Comparison of ENCODE assay signal across 8 cellular contexts in the genomic region with DNA sequence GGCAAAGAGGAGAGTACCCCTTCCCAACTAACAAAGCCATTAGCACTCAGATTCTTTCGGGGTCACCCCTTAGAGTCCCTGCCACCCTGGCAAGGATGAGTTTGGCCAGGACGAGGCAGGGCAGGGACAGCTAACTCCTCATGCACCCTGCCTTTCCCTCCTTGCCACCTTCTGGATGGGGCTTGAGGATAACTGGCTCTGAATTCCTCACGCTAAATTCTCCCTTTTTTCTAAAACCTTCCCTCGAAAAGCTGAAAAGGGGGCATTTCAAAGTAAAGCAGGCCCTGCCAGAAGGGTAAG. TPM values are rescaled to one million over a fixed set of nuclear protein-coding genes. Genes with fewer than 3 reads are reported as not detected.
DNase-seq lines count a peak whose midpoint lies in the region; ATAC-seq and TF ChIP-seq lines count a peak whose summit lies in the region.
"Had no signal": no experiment of that assay in that cellular context is flagged by ENCODE, and none has a peak within 500 bp of the region (broad histone marks: within the 10 kb centered on the region; RNA-seq: fewer than 3 reads in every experiment).

No MANE protein-coding gene starts in this region.

- TF ChIP-seq CTCF in left lung (IDR thresholded peaks at IDR 0.05) (no peak), suprapubic skin (IDR thresholded peaks at IDR 0.05) (no peak)

- no peaks in the 10 kb centered on the region for H3K27me3 Mint-ChIP-seq in activated naive CD8-positive, alpha-beta T cell treated with anti-CD3 and anti-CD28 coated beads, Interleukin-2, amount 50 U/mL, for 24 hours

- TF ChIP-seq POLR2A in suprapubic skin (IDR thresholded peaks at IDR 0.05): no peak

- no peaks in the 10 kb centered on the region for H3K9me3 ChIP-seq in NT2/D1 (ENCODE audit: insufficient read depth, low read length)
- no peaks in the 10 kb centered on the region for H3K9me3 ChIP-seq in left lung
- H3K9me3 ChIP-seq in suprapubic skin: no peaks in the 10 kb centered on the region

- H3K27ac ChIP-seq in left lung (peak overlapping the region; percentile 97 to 99), suprapubic skin (peak overlapping the region; percentile 99)

- H3K4me1 ChIP-seq in NT2/D1 (ENCODE audit: insufficient read depth, insufficient read length): peaks cover 35% of the 10 kb centered on the region
- peaks cover 42 to 72% of the 10 kb centered on the region in 2 donors for H3K4me1 ChIP-seq in left lung
- H3K4me1 ChIP-seq in suprapubic skin: peaks cover 96% of the 10 kb centered on the region

- intact Hi-C loops in left lung (cut with DNase I): no loop called here

- H3K4me3 ChIP-seq in NT2/D1 (ENCODE audit: insufficient read length, low read depth): no peak overlapping the region
- H3K4me3 ChIP-seq in left lung: no peak overlapping the region
- H3K4me3 ChIP-seq in suprapubic skin: peak overlapping the region; percentile 9

- WGBS in suprapubic skin: 16% methylated on average over 4 of the region's 4 CpGs

- H3K27ac Mint-ChIP-seq in activated naive CD8-positive, alpha-beta T cell treated with anti-CD3 and anti-CD28 coated beads, Interleukin-2, amount 50 U/mL, for 24 hours: peak overlapping the region; percentile 84

- no peaks in the 10 kb centered on the region for H3K36me3 ChIP-seq in NT2/D1 (ENCODE audit: insufficient read depth, insufficient read length, low read length)
- H3K36me3 ChIP-seq in left lung: no peaks in the 10 kb centered on the region
- H3K36me3 ChIP-seq in suprapubic skin: peaks cover 12% of the 10 kb centered on the region

- H3K4me3 Mint-ChIP-seq in activated naive CD8-positive, alpha-beta T cell treated with anti-CD3 and anti-CD28 coated beads, Interleukin-2, amount 50 U/mL, for 24 hours: peak overlapping the region; percentile 54

- H3K9me3 Mint-ChIP-seq in activated naive CD8-positive, alpha-beta T cell treated with anti-CD3 and anti-CD28 coated beads, Interleukin-2, amount 50 U/mL, for 24 hours: no peaks in the 10 kb centered on the region

- ATAC-seq in activated naive CD8-positive, alpha-beta T cell treated with anti-CD3 and anti-CD28 coated beads, Interleukin-2, amount 50 U/mL, for 24 hours: no peak
- no peak for ATAC-seq in left lung
- ATAC-seq in GM18498 (IDR thresholded peaks at IDR 0.05; ENCODE audit: unreplicated experiment): no peak

- peaks cover 72% of the 10 kb centered on the region for H3K4me1 Mint-ChIP-seq in activated naive CD8-positive, alpha-beta T cell treated with anti-CD3 and anti-CD28 coated beads, Interleukin-2, amount 50 U/mL, for 24 hours

- H3K27me3 ChIP-seq in NT2/D1 (ENCODE audit: insufficient read depth, insufficient read length): peaks cover 24% of the 10 kb centered on the region
- H3K27me3 ChIP-seq in left lung: peaks cover 0 to 15% of the 10 kb centered on the region in 2 donors
- no peaks in the 10 kb centered on the region for H3K27me3 ChIP-seq in suprapubic skin

- no peak for TF ChIP-seq EP300 in suprapubic skin (IDR thresholded peaks at IDR 0.05)

- peak overlapping the region; percentile 2 for H3K9ac ChIP-seq in NT2/D1 (ENCODE audit: insufficient read length, low read depth)

- DNase-seq in NT2/D1 (ENCODE audit: low read depth, low spot score) (no peak), left lung (no peak), suprapubic skin (ENCODE audit: low spot score in 2 of 2) (no peak), A172 (ENCODE audit: low spot score) (no peak), LoVo (ENCODE audit: low spot score) (no peak)
- DNase-seq in activated naive CD8-positive, alpha-beta T cell treated with anti-CD3 and anti-CD28 coated beads, Interleukin-2, amount 50 U/mL, for 24 hours: no peak

- peaks cover 5% of the 10 kb centered on the region for H3K36me3 Mint-ChIP-seq in activated naive CD8-positive, alpha-beta T cell treated with anti-CD3 and anti-CD28 coated beads, Interleukin-2, amount 50 U/mL, for 24 hours (ENCODE audit: low read depth)

RNA-seq across cellular contexts. Expression of a gene that starts 9.1 kb away (rescaled TPM):
- total RNA-seq in left lung: 10 to 100 TPM; 38.2 to 38.6 TPM
- 100 to 1,000 TPM; 140 to 198 (median 172) TPM for total RNA-seq in suprapubic skin
- 19.2 and 25.0 TPM in 2 replicates for total RNA-seq in A172 (2014; rRNA removed; shearing (Covaris generic))

RNA-seq across cellular contexts. Expression of a gene that starts 15.9 kb away (rescaled TPM):
- total RNA-seq in left lung (10 to 100 TPM in 1 of 2 donors, 1 to 10 TPM in 1; 3.8 to 10.9 TPM), suprapubic skin (10 to 100 TPM in 1 of 4 donors, 1 to 10 TPM in 3; 2.9 to 29.1 (median 6.8) TPM)
- 0.09 and 2.1 TPM in 2 replicates for total RNA-seq in A172 (2014; rRNA removed; shearing (Covaris generic))
- total RNA-seq: LHCN-M2 had no signal

RNA-seq across cellular contexts. Expression of a gene that starts 42.2 kb away (rescaled TPM):
- total RNA-seq in left lung: 10 to 100 TPM; 33.1 to 36.3 TPM
- total RNA-seq in suprapubic skin: 100 to 1,000 TPM in 1 of 4 donors, 10 to 100 TPM in 3; 35.6 to 175 (median 56.7) TPM
- total RNA-seq in A172 (2014; rRNA removed; shearing (Covaris generic)): 2.6 and 9.2 TPM in 2 replicates

RNA-seq across cellular contexts. Expression of a gene that starts 42.4 kb away (rescaled TPM):
- total RNA-seq in left lung (10 to 100 TPM; 34.6 to 39.2 TPM), suprapubic skin (10 to 100 TPM in 3 of 4 donors, 1 to 10 TPM in 1; 5.9 to 38.9 (median 15.2) TPM)
- 3.0 and 15.2 TPM in 2 replicates for total RNA-seq in A172 (2014; rRNA removed; shearing (Covaris generic))

RNA-seq across cellular contexts. Expression of a gene that starts 45.1 kb away (rescaled TPM):
- total RNA-seq in left lung (1 to 10 TPM; 2.8 to 4.1 TPM), suprapubic skin (10 to 100 TPM in 1 of 4 donors, 1 to 10 TPM in 3; 5.7 to 10.6 (median 6.1) TPM)
- total RNA-seq in A172 (2014; rRNA removed; shearing (Covaris generic)): 19.1 and 29.4 TPM in 2 replicates
